ENCODE assay signal across 9 cellular contexts in the genomic region with DNA sequence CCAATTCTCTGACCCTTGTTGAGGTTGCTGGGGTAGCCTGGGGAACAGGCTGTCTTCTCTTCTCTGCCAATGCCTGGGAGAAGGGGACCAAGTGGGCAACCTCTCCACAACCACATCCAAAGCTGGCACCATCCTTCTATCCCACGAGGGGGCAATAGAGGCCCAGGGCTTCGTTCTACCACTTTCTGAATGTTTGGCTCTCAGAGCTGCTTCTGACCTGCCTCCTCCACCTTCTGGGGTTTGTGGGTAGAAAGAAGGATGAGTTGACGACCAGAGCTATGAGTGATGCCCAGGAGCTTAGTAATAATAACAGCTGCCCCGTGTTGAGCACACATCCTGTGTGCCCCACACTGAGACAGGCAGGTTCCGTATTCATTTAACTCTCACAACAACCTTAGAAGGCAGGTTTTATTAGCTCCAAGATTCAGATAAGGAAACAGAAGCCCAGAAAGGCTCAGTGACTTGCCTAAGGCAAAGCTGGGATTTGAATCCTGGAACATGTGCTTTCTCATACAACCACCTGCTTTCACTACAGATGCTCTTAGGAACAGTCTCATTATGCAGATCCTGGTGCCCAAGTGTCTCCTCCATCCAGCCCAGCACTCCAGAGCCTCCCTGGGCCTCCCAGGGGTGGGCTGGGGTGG. TPM values are rescaled to one million over a fixed set of nuclear protein-coding genes. Genes with fewer than 3 reads are reported as not detected.
A peak's percentile ranks its signal among the peaks of the same experiment; 100 is the strongest.
DNase-seq lines count a peak whose midpoint lies in the region; ATAC-seq and TF ChIP-seq lines count a peak whose summit lies in the region.
"Had no signal": no experiment of that assay in that cellular context is flagged by ENCODE, and none has a peak within 500 bp of the region (broad histone marks: within the 10 kb centered on the region; RNA-seq: fewer than 3 reads in every experiment).

No MANE protein-coding gene starts in this region.

- peak; percentile 67 for TF ChIP-seq CTCF in LNCAP (IDR thresholded peaks at IDR 0.05)

- H3K27me3 Mint-ChIP-seq in CD8-positive, alpha-beta memory T cell: no peaks in the 10 kb centered on the region

- peak; percentile 49 to 86 (median 76) for DNase-seq in CD8-positive, alpha-beta memory T cell
- DNase-seq in T-helper 1 cell (peak in 4 of 5 donors; percentile 51 to 84 (median 66)), astrocyte of the hippocampus (ENCODE audit: low read depth, low spot score) (peak; percentile 76), kidney tubule cell (ENCODE audit: low spot score) (peak; percentile 90), OCI-M2 (lab: John Stamatoyannopoulos, UW; ENCODE audit: unreplicated experiment) (no peak)
- DNase-seq in stimulated activated CD8-positive, alpha-beta memory T cell treated with anti-CD3 and anti-CD28 coated beads, Interleukin-12 subunit alpha, Interleukin-12 subunit beta, amount 100 ng/mL, for 4 hours (ENCODE audit: low read depth): peak; percentile 52

- H3K4me3 Mint-ChIP-seq in CD8-positive, alpha-beta memory T cell: peak overlapping the region; percentile 1 to 68 (median 55)

- POLR2A ChIA-PET in CD8-positive, alpha-beta memory T cell (lab: Charles Lee): interaction anchor here (0.8 to 3.1 kb wide), 13 partner anchors 10 to 197 kb away, joined by 3 to 72 read pairs (median 8); partner anchors contain the start of genes HSF5, MTMR4, RNF43 and SUPT4H1

- H3K27ac ChIP-seq in CD8-positive, alpha-beta memory T cell (ENCODE audit: low read depth, low read length): no peak overlapping the region

- H3K36me3 ChIP-seq in CD8-positive, alpha-beta memory T cell (ENCODE audit: insufficient read depth, low read length): no peaks in the 10 kb centered on the region

- H3K4me1 ChIP-seq in CD8-positive, alpha-beta memory T cell (ENCODE audit: insufficient read depth, low read length): peaks cover 13% of the 10 kb centered on the region

- H3K4me3 ChIP-seq in CD8-positive, alpha-beta memory T cell (ENCODE audit: low read length): no peak overlapping the region

- H3K4me1 Mint-ChIP-seq in CD8-positive, alpha-beta memory T cell: peaks cover 16 to 23% (median 18%) of the 10 kb centered on the region in 3 donors

- H3K27me3 ChIP-seq in CD8-positive, alpha-beta memory T cell (ENCODE audit: insufficient read depth, low read length, poor library complexity, severe bottlenecking): no peaks in the 10 kb centered on the region

- peak; percentile 76 for ATAC-seq in GM19452 (IDR thresholded peaks at IDR 0.05; ENCODE audit: unreplicated experiment)

- no peaks in the 10 kb centered on the region for H3K9me3 ChIP-seq in CD8-positive, alpha-beta memory T cell (ENCODE audit: low read length)

- no peaks in the 10 kb centered on the region for H3K9me3 Mint-ChIP-seq in CD8-positive, alpha-beta memory T cell

- CTCF ChIA-PET in CD8-positive, alpha-beta memory T cell (lab: Charles Lee): interaction anchor here (0.9 to 15.4 kb wide), 34 partner anchors 9 to 310 kb away, joined by 3 to 504 read pairs (median 8); partner anchors contain the start of genes HSF5, RNF43, SRSF1 and SUPT4H1

- peak overlapping the region; percentile 79 to 98 (median 94) for H3K27ac Mint-ChIP-seq in CD8-positive, alpha-beta memory T cell

- H3K36me3 Mint-ChIP-seq in CD8-positive, alpha-beta memory T cell: peaks cover 0 to 48% (median 7%) of the 10 kb centered on the region in 3 donors

RNA-seq across cellular contexts. Expression of gene TSPOAP1, which starts 11.1 kb away (rescaled TPM):
- total RNA-seq in CD8-positive, alpha-beta memory T cell: 10 to 100 TPM; 14.4 to 15.0 TPM
- 4.0 TPM for polyA plus RNA-seq in CD8-positive, alpha-beta memory T cell

RNA-seq across cellular contexts. Expression of gene SUPT4H1, which starts 34.5 kb away (rescaled TPM):
- total RNA-seq in CD8-positive, alpha-beta memory T cell: 100 to 1,000 TPM; 145 to 149 TPM
- 97.5 TPM for polyA plus RNA-seq in CD8-positive, alpha-beta memory T cell

RNA-seq across cellular contexts. Expression of gene MPO, which starts 36.8 kb away (rescaled TPM):
- total RNA-seq in CD8-positive, alpha-beta memory T cell: not detected
- not detected for polyA plus RNA-seq in CD8-positive, alpha-beta memory T cell
- total RNA-seq: T-helper 2 cell treated with Interferon-gamma antibody and Interleukin-4, amounts not matched to agents 100 ng/mL and 5 ng/mL, for 36 hours had no signal
